11 cellular contexts compared by ENCODE assay signal in the genomic region with DNA sequence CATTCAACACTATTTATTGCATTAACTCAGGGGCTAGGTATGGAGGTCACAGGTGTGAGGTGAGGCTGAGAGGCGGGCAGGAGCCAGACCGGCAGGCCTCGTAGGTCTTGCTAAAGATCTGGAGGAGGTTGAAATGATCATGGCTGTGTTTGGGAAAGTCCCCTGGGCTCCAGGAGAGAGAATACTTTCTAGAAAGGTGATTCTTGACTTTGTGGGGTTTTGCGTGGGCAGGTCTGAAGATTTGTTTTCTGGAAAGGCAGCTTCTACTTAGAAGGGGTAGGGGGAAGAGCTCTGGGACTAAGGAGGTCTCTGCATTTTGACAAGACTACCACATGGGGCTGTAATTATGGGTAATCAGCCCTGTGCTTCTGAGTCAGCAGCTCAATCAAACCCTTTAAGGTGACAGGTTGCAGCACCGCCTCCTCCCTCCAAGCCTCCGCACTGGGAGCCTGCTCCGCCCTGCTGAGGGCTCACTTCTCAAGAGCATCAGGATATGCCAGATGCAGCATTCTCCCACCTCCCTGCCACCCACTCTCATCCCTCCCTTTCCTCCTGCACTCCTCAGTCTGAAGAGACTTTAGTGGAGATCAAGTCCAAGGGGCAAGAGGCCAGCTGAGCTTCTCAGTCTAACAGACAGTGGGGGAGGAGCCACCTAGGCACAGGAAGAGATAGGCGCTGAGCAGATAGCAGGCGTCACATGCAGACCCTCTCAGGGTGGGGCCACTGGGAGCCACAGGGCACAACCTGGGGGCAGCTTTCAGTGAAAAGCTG. TPM values are rescaled to one million over a fixed set of nuclear protein-coding genes. Genes with fewer than 3 reads are reported as not detected.
DNase-seq lines count a peak whose midpoint lies in the region; ATAC-seq and TF ChIP-seq lines count a peak whose summit lies in the region.
"Had no signal": no experiment of that assay in that cellular context is flagged by ENCODE, and none has a peak within 500 bp of the region (broad histone marks: within the 10 kb centered on the region; RNA-seq: fewer than 3 reads in every experiment).

No MANE protein-coding gene starts in this region.

- ATAC-seq in HG02798 (IDR thresholded peaks at IDR 0.05; ENCODE audit: poor library complexity, unreplicated experiment): peak; percentile 62
- peak; percentile 30 to 62 (median 53) for ATAC-seq in heart left ventricle

- peaks cover 0 to 14% (median 5%) of the 10 kb centered on the region in 12 donors for H3K4me1 ChIP-seq in heart left ventricle

- peak overlapping the region in 2 of 12 donors; percentile 13 to 68 for H3K27ac ChIP-seq in heart left ventricle
- H3K27ac ChIP-seq: VCaP had no signal

- DNase-seq in NCI-H69 (lab: John Stamatoyannopoulos, UW) (peak; percentile 98), heart left ventricle (peak in 1 of 5 donors; percentile 36), NCI-H1694 (lab: John Stamatoyannopoulos, UW) (no peak), hepatic stellate cell (ENCODE audit: low spot score) (no peak), kidney glomerular epithelial cell (lab: John Stamatoyannopoulos, UW) (no peak)
- DNase-seq in stimulated activated CD4-positive, alpha-beta T cell treated with anti-CD3 and anti-CD28 coated beads, Interleukin-15, amount 100 ng/mL, for 24 hours: peak; percentile 44
- DNase-seq: MM.1S had no signal

- no peaks in the 10 kb centered on the region for H3K36me3 ChIP-seq in heart left ventricle

- intact Hi-C loops in heart left ventricle (cut with DNase I): no loop called here

- no peaks in the 10 kb centered on the region for H3K27me3 ChIP-seq in heart left ventricle
- H3K27me3 ChIP-seq: dorsolateral prefrontal cortex had no signal

- 72 to 82% (median 79%) methylated on average over 9 of the region's 9 CpGs for WGBS in heart left ventricle, 4 donors

- no peaks in the 10 kb centered on the region for H3K9me3 ChIP-seq in heart left ventricle

- TF ChIP-seq CTCF in heart left ventricle (IDR thresholded peaks at IDR 0.05): no peak

- no peak for TF ChIP-seq POLR2A in heart left ventricle (IDR thresholded peaks at IDR 0.05)

- H3K4me3 ChIP-seq in heart left ventricle: no peak overlapping the region
- H3K4me3 ChIP-seq: dorsolateral prefrontal cortex, lung had no signal

RNA-seq across cellular contexts. Expression of a gene that starts 30.5 kb away (rescaled TPM):
- total RNA-seq in heart left ventricle: 10 to 100 TPM in 7 of 9 donors, 1 to 10 TPM in 2; 8.6 to 29.2 (median 16.2) TPM
- 1 to 10 TPM; 2.8 to 4.2 TPM for polyA plus RNA-seq in heart left ventricle

RNA-seq across cellular contexts. Expression of a gene that starts 56.5 kb away (rescaled TPM):
- not detected for total RNA-seq in heart left ventricle
- under 1 TPM in 1 of 2 donors, not detected in 1; 0.06 TPM for polyA plus RNA-seq in heart left ventricle

Comparison
In these comparisons a context has a peak if more than half of its experiments do, and no peak if none do; other contexts are left out.
1. DNase-seq: peak in NCI-H69 (single experiment) and stimulated activated CD4-positive, alpha-beta T cell treated with anti-CD3 and anti-CD28 coated beads, Interleukin-15, amount 100 ng/mL, for 24 hours (single experiment); none in NCI-H1694 (single experiment), hepatic stellate cell (single experiment) and kidney glomerular epithelial cell (single experiment).